ENCODE assay signal across 18 cellular contexts in the genomic region with DNA sequence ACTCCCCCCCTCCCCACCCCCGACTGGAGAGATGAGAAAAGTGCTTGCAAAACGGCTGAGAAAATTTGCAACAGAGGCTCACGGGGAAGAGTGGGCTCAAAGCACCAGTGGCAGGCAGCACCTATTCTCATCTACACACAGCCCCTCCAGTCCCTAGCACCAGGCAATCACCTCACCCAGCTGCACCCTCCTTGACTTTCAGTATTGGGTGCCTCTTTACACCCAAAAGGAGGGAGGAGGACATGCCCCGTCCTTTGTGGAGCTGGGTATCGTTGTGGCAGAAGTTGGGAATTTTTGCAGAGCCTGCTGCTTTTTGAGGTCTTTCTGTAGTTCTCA.
A peak's percentile ranks its signal among the peaks of the same experiment; 100 is the strongest.
DNase-seq lines count a peak whose midpoint lies in the region; ATAC-seq and TF ChIP-seq lines count a peak whose summit lies in the region.
"Had no signal": no experiment of that assay in that cellular context is flagged by ENCODE, and none has a peak within 500 bp of the region (broad histone marks: within the 10 kb centered on the region; RNA-seq: fewer than 3 reads in every experiment).

No MANE protein-coding gene starts in this region.

- peaks cover 14 to 26% of the 10 kb centered on the region in 2 donors for H3K27me3 Mint-ChIP-seq in stimulated activated naive B cell treated with anti-CD40 and anti-IgM and Interleukin-4, amounts not matched to agents 10 μg/mL and 1 μg/mL and 100 μg/mL, for 72 hours
- H3K27me3 Mint-ChIP-seq in progenitor cell of endocrine pancreas: peaks cover 74% of the 10 kb centered on the region
- H3K27me3 Mint-ChIP-seq in Calu3 (ENCODE audit: unreplicated experiment): peaks cover 10% of the 10 kb centered on the region
- H3K27me3 Mint-ChIP-seq: activated naive CD4-positive, alpha-beta T cell treated with anti-CD3 and anti-CD28 coated beads, Interleukin-2, amount 50 U/mL, for 24 hours had no signal

- no peaks in the 10 kb centered on the region for H3K36me3 ChIP-seq in OCI-LY3 (replicated peaks; ENCODE audit: low read depth, low read length)
- H3K36me3 ChIP-seq: cardiac muscle cell, left ventricle myocardium inferior, thoracic aorta, WERI-Rb-1 had no signal

- peak overlapping the region; percentile 79 for H3K4me2 ChIP-seq in OCI-LY3 (ENCODE audit: low read length)
- H3K4me2 ChIP-seq: KMS-11 had no signal

- H4K20me1 ChIP-seq in OCI-LY3 (ENCODE audit: insufficient read depth, low read length): no peaks in the 10 kb centered on the region

- H3K79me2 ChIP-seq in OCI-LY3 (ENCODE audit: low read length): no peaks in the 10 kb centered on the region

- intact Hi-C loops in Calu3 (cut with micrococcal nuclease; ENCODE audit: unreplicated experiment): no loop called here

- H3K4me1 ChIP-seq in OCI-LY3 (ENCODE audit: low read length): peaks cover 55% of the 10 kb centered on the region

- BruUV-seq in Calu3 (replicated peaks; lab: Mats Ljungman, UMichigan): no TSS peak

- ATAC-seq in GM21360 (IDR thresholded peaks at IDR 0.05; ENCODE audit: unreplicated experiment): peak; percentile 14
- peak; percentile 23 for ATAC-seq in HG02763 (IDR thresholded peaks at IDR 0.05; ENCODE audit: unreplicated experiment)
- peak; percentile 33 to 35 for ATAC-seq in stimulated activated naive B cell treated with anti-CD40 and anti-IgM and Interleukin-4, amounts not matched to agents 10 μg/mL and 1 μg/mL and 100 μg/mL, for 72 hours (replicated peaks)
- ATAC-seq: natural killer cell had no signal

- TF ChIP-seq CTCF in OCI-LY3 (IDR thresholded peaks at IDR 0.05; ENCODE audit: low read depth, low read length) (no peak), progenitor cell of endocrine pancreas (IDR thresholded peaks at IDR 0.05; ENCODE audit: unreplicated experiment) (no peak), Calu3 (IDR thresholded peaks at IDR 0.05; ENCODE audit: unreplicated experiment) (no peak)

- peak overlapping the region; percentile 37 for H3K9ac ChIP-seq in OCI-LY3 (ENCODE audit: low read length)
- H3K9ac ChIP-seq: KMS-11 had no signal

- no peak overlapping the region for H3K27ac Mint-ChIP-seq in stimulated activated naive B cell treated with anti-CD40 and anti-IgM and Interleukin-4, amounts not matched to agents 10 μg/mL and 1 μg/mL and 100 μg/mL, for 72 hours
- H3K27ac Mint-ChIP-seq in progenitor cell of endocrine pancreas: no peak overlapping the region
- no peak overlapping the region for H3K27ac Mint-ChIP-seq in Calu3 (ENCODE audit: unreplicated experiment)
- H3K27ac Mint-ChIP-seq: natural killer cell had no signal

- peak overlapping the region; percentile 60 for H3K4me3 ChIP-seq in OCI-LY3 (ENCODE audit: low read length)
- H3K4me3 ChIP-seq: cardiac muscle cell, left ventricle myocardium inferior, thoracic aorta had no signal

- no peaks in the 10 kb centered on the region for H3K9me3 Mint-ChIP-seq in stimulated activated naive B cell treated with anti-CD40 and anti-IgM and Interleukin-4, amounts not matched to agents 10 μg/mL and 1 μg/mL and 100 μg/mL, for 72 hours
- H3K9me3 Mint-ChIP-seq in progenitor cell of endocrine pancreas (ENCODE audit: low read depth): no peaks in the 10 kb centered on the region
- peaks cover 3% of the 10 kb centered on the region for H3K9me3 Mint-ChIP-seq in Calu3 (ENCODE audit: low read depth, unreplicated experiment)
- H3K9me3 Mint-ChIP-seq: activated naive CD4-positive, alpha-beta T cell treated with anti-CD3 and anti-CD28 coated beads, Interleukin-2, amount 50 U/mL, for 24 hours; natural killer cell had no signal

- peaks cover 22 to 32% of the 10 kb centered on the region in 2 donors for H3K4me1 Mint-ChIP-seq in stimulated activated naive B cell treated with anti-CD40 and anti-IgM and Interleukin-4, amounts not matched to agents 10 μg/mL and 1 μg/mL and 100 μg/mL, for 72 hours
- peaks cover 13% of the 10 kb centered on the region for H3K4me1 Mint-ChIP-seq in progenitor cell of endocrine pancreas (ENCODE audit: low read depth)
- peaks cover 13% of the 10 kb centered on the region for H3K4me1 Mint-ChIP-seq in Calu3 (ENCODE audit: low read depth, unreplicated experiment)
- H3K4me1 Mint-ChIP-seq: natural killer cell had no signal

- H3K27me3 ChIP-seq in OCI-LY3 (ENCODE audit: low read depth, low read length): peaks cover 11% of the 10 kb centered on the region; the same call in 1 of the 2 replicates

- peak overlapping the region; percentile 53 for H3K27ac ChIP-seq in OCI-LY3 (ENCODE audit: low read length)
- H3K27ac ChIP-seq: C4-2B, cardiac muscle cell, HL-60, KMS-11, left ventricle myocardium inferior, thoracic aorta, WERI-Rb-1 had no signal

- no peak overlapping the region for H3K4me3 Mint-ChIP-seq in stimulated activated naive B cell treated with anti-CD40 and anti-IgM and Interleukin-4, amounts not matched to agents 10 μg/mL and 1 μg/mL and 100 μg/mL, for 72 hours
- no peak overlapping the region for H3K4me3 Mint-ChIP-seq in progenitor cell of endocrine pancreas (ENCODE audit: low read depth)
- no peak overlapping the region for H3K4me3 Mint-ChIP-seq in Calu3 (ENCODE audit: low read depth, unreplicated experiment)
- H3K4me3 Mint-ChIP-seq: natural killer cell had no signal

- CTCF ChIA-PET in Calu3 (lab: Charles Lee): interaction anchor here (0.9 to 1.0 kb wide), 3 partner anchors 15 to 672 kb away, joined by 4 to 6 read pairs (median 5); no protein-coding TSS in a partner anchor

- no peaks in the 10 kb centered on the region for H3K9me3 ChIP-seq in OCI-LY3 (ENCODE audit: insufficient read depth, low read length)
- H3K9me3 ChIP-seq: left ventricle myocardium inferior, thoracic aorta had no signal

- no peak overlapping the region for H2AFZ ChIP-seq in OCI-LY3 (ENCODE audit: low read depth, low read length)

- DNase-seq in stimulated activated naive B cell treated with anti-CD40 and anti-IgM and Interleukin-4, amounts not matched to agents 10 μg/mL and 1 μg/mL and 100 μg/mL, for 72 hours: no peak
- DNase-seq in AG08396 (ENCODE audit: low spot score) (no peak), progenitor cell of endocrine pancreas (ENCODE audit: low spot score, unreplicated experiment) (no peak), Calu3 (no peak)
- DNase-seq: effector CD8-positive, alpha-beta T cell; left ventricle myocardium inferior; natural killer cell; NCI-H1436; WERI-Rb-1 had no signal

- H3K36me3 Mint-ChIP-seq in stimulated activated naive B cell treated with anti-CD40 and anti-IgM and Interleukin-4, amounts not matched to agents 10 μg/mL and 1 μg/mL and 100 μg/mL, for 72 hours: peaks cover 0 to 2% of the 10 kb centered on the region in 2 donors
- H3K36me3 Mint-ChIP-seq in progenitor cell of endocrine pancreas (ENCODE audit: insufficient read depth) (no peaks in the 10 kb centered on the region), Calu3 (ENCODE audit: insufficient read depth, unreplicated experiment) (no peaks in the 10 kb centered on the region)
- H3K36me3 Mint-ChIP-seq: activated naive CD4-positive, alpha-beta T cell treated with anti-CD3 and anti-CD28 coated beads, Interleukin-2, amount 50 U/mL, for 24 hours; natural killer cell had no signal
